12 cellular contexts compared by ENCODE assay signal in the genomic region with DNA sequence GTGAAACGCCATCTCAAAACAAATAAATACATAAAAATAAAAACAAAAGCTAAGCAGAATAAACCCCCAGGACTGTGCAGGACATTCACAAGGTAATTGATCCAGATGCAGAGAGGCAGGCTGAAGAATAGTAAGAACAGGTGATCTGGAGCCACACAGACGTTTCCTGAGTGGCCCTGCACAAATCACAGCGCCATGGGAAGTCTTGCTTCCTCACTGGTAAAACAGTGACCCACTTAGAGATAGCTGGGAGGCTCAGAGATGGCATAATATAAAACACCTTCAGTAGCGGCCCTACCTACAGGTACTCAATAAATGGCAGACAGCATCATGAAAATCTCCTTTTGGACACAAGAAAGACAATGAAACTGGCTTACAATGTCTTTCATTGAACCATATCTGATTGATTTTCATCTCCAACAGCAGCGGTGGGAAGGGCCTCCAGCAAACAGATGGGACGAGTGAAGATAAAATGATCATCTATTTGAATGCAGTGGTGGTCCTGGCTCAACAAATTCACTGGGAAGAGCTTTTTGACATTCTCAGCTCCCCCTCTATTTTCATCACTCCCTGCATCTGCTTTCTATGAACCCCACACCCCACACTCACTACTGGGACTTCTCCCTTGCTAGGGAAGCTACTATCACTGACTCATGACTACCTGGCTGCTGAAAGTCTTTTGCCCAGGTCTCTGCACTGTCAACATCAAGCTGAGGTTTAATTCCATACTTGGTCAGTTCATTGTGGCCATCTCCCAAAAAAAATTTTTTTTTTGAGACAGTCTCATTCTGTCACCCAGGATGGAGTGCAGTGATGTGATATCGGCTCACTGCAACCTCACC.
DNase-seq lines count a peak whose midpoint lies in the region; ATAC-seq and TF ChIP-seq lines count a peak whose summit lies in the region.
"Had no signal": no experiment of that assay in that cellular context is flagged by ENCODE, and none has a peak within 500 bp of the region (broad histone marks: within the 10 kb centered on the region; RNA-seq: fewer than 3 reads in every experiment).

No MANE protein-coding gene starts in this region.

- H3K4me3 ChIP-seq in BLaER1 (no peak overlapping the region), DOHH2 (ENCODE audit: low read length) (no peak overlapping the region), mesendoderm (ENCODE audit: low read length) (no peak overlapping the region), A673 (ENCODE audit: low read depth, low read length, poor library complexity, severe bottlenecking) (no peak overlapping the region)
- H3K4me3 ChIP-seq: lung had no signal

- peak; percentile 28 to 77 for ATAC-seq in activated naive CD4-positive, alpha-beta T cell treated with anti-CD3 and anti-CD28 coated beads, Interleukin-2, amount 50 U/mL, for 72 hours
- ATAC-seq: stimulated activated naive CD8-positive, alpha-beta T cell treated with anti-CD3 and anti-CD28 coated beads, Interleukin-15, Interleukin-2, amounts not matched to agents 100 U/mL and 50 U/mL, for 24 hours had no signal

- H4K8ac ChIP-seq in mesendoderm (ENCODE audit: low read depth, low read length): peak overlapping the region; percentile 70

- H3K36me3 Mint-ChIP-seq in activated naive CD4-positive, alpha-beta T cell treated with anti-CD3 and anti-CD28 coated beads, Interleukin-2, amount 50 U/mL, for 72 hours: peaks cover 20 to 41% of the 10 kb centered on the region in 2 donors

- peaks cover 0 to 4% of the 10 kb centered on the region in 2 donors for H3K9me3 Mint-ChIP-seq in activated naive CD4-positive, alpha-beta T cell treated with anti-CD3 and anti-CD28 coated beads, Interleukin-2, amount 50 U/mL, for 72 hours

- H3K9me2 ChIP-seq in DOHH2 (replicated peaks; ENCODE audit: control insufficient read depth, low read length): no peaks in the 10 kb centered on the region

- DNase-seq in activated naive CD4-positive, alpha-beta T cell treated with anti-CD3 and anti-CD28 coated beads, Interleukin-2, amount 50 U/mL, for 72 hours (ENCODE audit: low spot score in 2 of 2): no peak
- DNase-seq in mesendoderm (no peak), iPS-NIHi11 (ENCODE audit: low spot score) (no peak), NCI-H1105 (lab: John Stamatoyannopoulos, UW) (no peak), A673 (ENCODE audit: low spot score) (no peak), occipital lobe (lab: John Stamatoyannopoulos, UW) (no peak)
- DNase-seq: stimulated activated CD4-positive, alpha-beta T cell treated with anti-CD3 and anti-CD28 coated beads, Interleukin-2, amount 100 ng/mL, for 24 hours; stimulated activated naive CD8-positive, alpha-beta T cell treated with anti-CD3 and anti-CD28 coated beads, Interleukin-15, Interleukin-2, amounts not matched to agents 100 U/mL and 50 U/mL, for 24 hours had no signal

- CTCF ChIA-PET in A673 (lab: Charles Lee): no interaction called here

- peak overlapping the region; percentile 79 for H3K4me2 ChIP-seq in BLaER1
- 0 out of 2 replicates have a peak overlapping the region, but pooled peaks have one; percentile 10 for H3K4me2 ChIP-seq in DOHH2 (ENCODE audit: low read length)
- H3K4me2 ChIP-seq in mesendoderm (ENCODE audit: low read length): no peak overlapping the region

- H3F3A ChIP-seq in DOHH2 (ENCODE audit: control insufficient read depth, insufficient read depth): peaks cover 9% of the 10 kb centered on the region; the same call in 1 of the 2 replicates

- no peak overlapping the region for H4K5ac ChIP-seq in mesendoderm (ENCODE audit: low read length)

- peaks cover 58% of the 10 kb centered on the region for H3K4me1 ChIP-seq in BLaER1
- H3K4me1 ChIP-seq in DOHH2 (ENCODE audit: control insufficient read depth, low read length): peaks cover 61% of the 10 kb centered on the region
- H3K4me1 ChIP-seq in mesendoderm (ENCODE audit: control insufficient read depth, low read depth, low read length): peaks cover 10% of the 10 kb centered on the region
- peaks cover 30% of the 10 kb centered on the region for H3K4me1 ChIP-seq in A673 (ENCODE audit: insufficient read depth, low read length, poor library complexity, severe bottlenecking)

- no peak overlapping the region for H2BK15ac ChIP-seq in mesendoderm (replicated peaks; ENCODE audit: low read depth)

- H3K79me1 ChIP-seq in mesendoderm (ENCODE audit: low read length): peaks cover 7% of the 10 kb centered on the region

- TF ChIP-seq CTCF in DOHH2 (IDR thresholded peaks at IDR 0.05; ENCODE audit: low read depth, low read length, poor library complexity, severe bottlenecking) (no peak), A673 (conservative IDR thresholded peaks at IDR 0.05; ENCODE audit: low read depth, low read length) (no peak)

- no peak overlapping the region for H3K4ac ChIP-seq in mesendoderm (ENCODE audit: low read depth, low read length)

- H3K36me3 ChIP-seq in BLaER1 (peaks cover 50% of the 10 kb centered on the region), DOHH2 (ENCODE audit: control insufficient read depth, low read length) (peaks cover 20% of the 10 kb centered on the region), mesendoderm (ENCODE audit: control insufficient read depth, insufficient read depth, low read length) (peaks cover 4% of the 10 kb centered on the region), A673 (ENCODE audit: insufficient read depth, low read length, poor library complexity, severe bottlenecking) (no peaks in the 10 kb centered on the region)

- H3K27me3 ChIP-seq in BLaER1 (no peaks in the 10 kb centered on the region), DOHH2 (ENCODE audit: control insufficient read depth, low read length) (no peaks in the 10 kb centered on the region), mesendoderm (ENCODE audit: insufficient read depth, low read length, poor library complexity) (no peaks in the 10 kb centered on the region), A673 (replicated peaks; ENCODE audit: insufficient read depth, low read depth, low read length, poor library complexity) (no peaks in the 10 kb centered on the region)

- H3K18ac ChIP-seq in mesendoderm (ENCODE audit: low read length): peak overlapping the region; percentile 34

- no peak overlapping the region for H2AK5ac ChIP-seq in mesendoderm (ENCODE audit: low read length)

- peak overlapping the region in 1 of 2 donors; percentile 46 for H3K27ac Mint-ChIP-seq in activated naive CD4-positive, alpha-beta T cell treated with anti-CD3 and anti-CD28 coated beads, Interleukin-2, amount 50 U/mL, for 72 hours
- H3K27ac Mint-ChIP-seq: progenitor cell of endocrine pancreas had no signal

- H2BK120ac ChIP-seq in mesendoderm (ENCODE audit: low read depth, low read length): peak overlapping the region; percentile 35

- H4K20me1 ChIP-seq in BLaER1: no peaks in the 10 kb centered on the region
- no peaks in the 10 kb centered on the region for H4K20me1 ChIP-seq in DOHH2 (ENCODE audit: control insufficient read depth, insufficient read depth, low read depth, low read length)

- peak overlapping the region; percentile 88 for H3K27ac ChIP-seq in BLaER1
- no peak overlapping the region for H3K27ac ChIP-seq in DOHH2 (ENCODE audit: low read depth, low read length)
- peak overlapping the region; percentile 78 for H3K27ac ChIP-seq in mesendoderm (ENCODE audit: low read depth, low read length)
- H3K27ac ChIP-seq in A673 (ENCODE audit: low read depth, low read length, poor library complexity, severe bottlenecking): no peak overlapping the region

- WGBS in mesendoderm (ENCODE audit: extremely low coverage, insufficient coverage, low lambda C conversion rate): no CpG with 5 or more reads among the region's 7 CpGs

- no peak overlapping the region for H2BK5ac ChIP-seq in mesendoderm (ENCODE audit: low read length)

- intact Hi-C loops in A673 (cut with micrococcal nuclease; ENCODE audit: unreplicated experiment): no loop called here

- no TSS peak for BruUV-seq in A673 (replicated peaks; lab: Mats Ljungman, UMichigan)

- H3K9me3 ChIP-seq in BLaER1 (peaks cover 13% of the 10 kb centered on the region), DOHH2 (ENCODE audit: control insufficient read depth, insufficient read depth, low read length) (no peaks in the 10 kb centered on the region), A673 (ENCODE audit: low read depth, low read length, poor library complexity, severe bottlenecking) (no peaks in the 10 kb centered on the region)

- H3K9ac ChIP-seq in BLaER1: no peak overlapping the region; the same call in 1 of the 2 replicates
- no peak overlapping the region for H3K9ac ChIP-seq in mesendoderm (ENCODE audit: low read length)

- H3K56ac ChIP-seq in mesendoderm (ENCODE audit: low read length): no peak overlapping the region

- POLR2A ChIA-PET in A673 (lab: Charles Lee; ENCODE audit: low non-redundant PET): no interaction called here

- H3K23ac ChIP-seq in mesendoderm (ENCODE audit: low read length): no peak overlapping the region

- peaks cover 38% of the 10 kb centered on the region for H3K79me2 ChIP-seq in DOHH2 (ENCODE audit: control insufficient read depth, low read length)
- H3K79me2 ChIP-seq in mesendoderm (ENCODE audit: control insufficient read depth, insufficient read depth, low read length): peaks cover 25% of the 10 kb centered on the region

Comparison
In these comparisons a context has a peak if more than half of its experiments do, and no peak if none do; other contexts are left out.
1. H3K27ac ChIP-seq: peak in BLaER1 (single experiment) and mesendoderm (single experiment); none in DOHH2 (single experiment) and A673 (single experiment).